ENCODE assay signal across 5 cellular contexts in genomic region chr17:20573216-20573615, GRCh38. TPM values are rescaled to one million over a fixed set of nuclear protein-coding genes. Genes with fewer than 3 reads are reported as not detected.
"Had no signal": no experiment of that assay in that cellular context is flagged by ENCODE, and none has a peak within 500 bp of the region (broad histone marks: within the 10 kb centered on the region; RNA-seq: fewer than 3 reads in every experiment).

No MANE protein-coding gene starts in this region.

RNA-seq across cellular contexts. Expression of gene CDRT15L2, which starts 6.3 kb away (rescaled TPM):
- total RNA-seq: M059J, PC-3, Peyer's patch, Right ventricle myocardium superior, SJSA1 had no signal
